1 cellular context compared by ENCODE assay signal in the genomic region with DNA sequence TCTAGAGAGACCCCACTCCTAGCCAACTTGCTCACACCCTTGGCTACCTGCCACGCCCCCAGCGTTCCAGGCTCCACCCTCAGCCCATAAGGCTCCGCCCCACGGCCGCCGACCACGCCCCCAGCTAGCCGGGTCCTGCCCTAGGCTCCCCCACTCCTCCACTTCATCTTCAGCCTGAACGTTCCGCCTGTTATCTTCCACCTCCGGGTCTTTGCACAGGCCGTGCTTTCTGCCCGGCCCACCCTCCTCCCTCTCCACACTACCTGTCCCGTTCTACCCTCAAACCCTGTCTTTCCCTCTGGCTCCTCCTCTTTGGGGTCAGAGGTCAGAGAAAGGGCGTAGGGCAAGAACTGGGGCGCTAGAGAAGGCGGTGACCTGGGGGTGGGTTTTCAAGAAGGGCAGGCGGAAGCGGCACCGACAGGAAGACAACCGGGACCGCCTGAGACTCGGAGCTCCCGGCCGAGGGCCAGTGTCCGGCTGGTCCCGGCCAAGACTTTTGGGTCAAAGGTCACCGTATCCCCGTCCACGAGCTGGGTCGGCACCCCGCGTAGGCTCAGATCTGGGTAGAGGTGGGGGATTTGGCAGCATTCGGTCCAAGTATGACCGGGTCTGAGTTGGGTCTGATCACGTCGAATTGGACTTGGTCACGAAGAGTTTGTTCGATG.
TF ChIP-seq lines count a peak whose summit lies in the region.

No MANE protein-coding gene starts in this region.

TF ChIP-seq in K562, 482 proteins besides CTCF, POLR2A, EP300 and RAD21 (continued from another document and continues in another):
- TF ChIP-seq, protein P1, sequence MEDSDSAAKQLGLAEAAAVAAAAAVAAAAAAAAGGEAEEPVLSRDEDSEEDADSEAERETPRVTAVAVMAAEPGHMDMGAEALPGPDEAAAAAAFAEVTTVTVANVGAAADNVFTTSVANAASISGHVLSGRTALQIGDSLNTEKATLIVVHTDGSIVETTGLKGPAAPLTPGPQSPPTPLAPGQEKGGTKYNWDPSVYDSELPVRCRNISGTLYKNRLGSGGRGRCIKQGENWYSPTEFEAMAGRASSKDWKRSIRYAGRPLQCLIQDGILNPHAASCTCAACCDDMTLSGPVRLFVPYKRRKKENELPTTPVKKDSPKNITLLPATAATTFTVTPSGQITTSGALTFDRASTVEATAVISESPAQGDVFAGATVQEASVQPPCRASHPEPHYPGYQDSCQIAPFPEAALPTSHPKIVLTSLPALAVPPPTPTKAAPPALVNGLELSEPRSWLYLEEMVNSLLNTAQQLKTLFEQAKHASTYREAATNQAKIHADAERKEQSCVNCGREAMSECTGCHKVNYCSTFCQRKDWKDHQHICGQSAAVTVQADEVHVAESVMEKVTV (CRISPR knock-in tag; IDR thresholded peaks at IDR 0.05), result no peak; the same call in 1 of the 2 replicates
- TF ChIP-seq, protein P2, sequence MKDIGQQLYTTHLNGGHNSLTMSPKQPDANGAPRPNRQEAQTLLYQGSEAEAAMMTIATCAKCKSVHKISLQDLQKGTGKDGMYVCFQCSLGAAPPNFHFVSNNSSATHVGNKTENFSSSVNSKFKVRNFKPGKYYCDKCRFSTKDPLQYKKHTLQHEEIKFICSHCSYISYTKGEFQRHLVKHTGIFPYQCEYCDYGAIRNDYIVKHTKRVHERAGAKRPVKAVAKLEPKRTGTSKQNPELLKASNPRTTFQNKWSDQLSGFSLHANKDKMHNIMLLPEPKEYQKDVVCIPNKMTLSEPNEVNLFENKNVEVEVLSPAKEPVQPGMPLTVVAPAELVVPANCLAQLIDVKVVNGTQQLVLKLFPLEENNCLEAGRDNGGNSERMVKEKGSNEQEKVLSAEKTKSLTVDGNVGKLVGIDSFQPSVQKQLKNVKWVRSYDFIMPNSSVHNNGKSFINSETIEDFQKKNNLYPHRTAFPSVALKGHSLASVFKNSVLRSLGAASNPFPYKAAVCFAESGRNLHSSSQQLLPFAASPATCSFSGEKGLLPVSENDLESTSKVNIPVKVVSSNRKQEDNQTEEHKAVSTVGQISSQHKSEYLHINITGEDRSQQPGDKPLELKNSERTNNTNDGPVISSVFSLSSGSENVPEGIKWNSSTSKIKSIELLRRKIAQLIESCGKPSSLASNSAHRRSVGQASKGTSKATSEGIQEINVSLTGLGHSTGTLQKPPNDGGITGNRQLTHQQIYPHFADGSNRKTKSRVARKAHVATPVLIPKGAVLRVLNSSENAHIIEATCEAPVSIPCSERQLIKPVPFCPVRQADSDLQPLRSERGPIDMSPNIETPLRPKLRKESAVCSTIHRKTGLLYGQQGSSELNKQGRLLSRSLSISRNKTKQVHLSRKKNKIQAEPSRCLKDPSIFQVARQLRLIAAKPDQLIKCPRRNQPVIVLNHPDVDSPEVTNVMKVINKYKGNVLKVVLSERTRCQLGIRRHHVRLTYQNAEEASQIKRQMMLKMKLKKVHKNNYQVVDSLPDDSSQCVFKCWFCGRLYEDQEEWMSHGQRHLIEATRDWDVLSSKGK (CRISPR knock-in tag; IDR thresholded peaks at IDR 0.05), result no peak
- TF ChIP-seq, protein P3, sequence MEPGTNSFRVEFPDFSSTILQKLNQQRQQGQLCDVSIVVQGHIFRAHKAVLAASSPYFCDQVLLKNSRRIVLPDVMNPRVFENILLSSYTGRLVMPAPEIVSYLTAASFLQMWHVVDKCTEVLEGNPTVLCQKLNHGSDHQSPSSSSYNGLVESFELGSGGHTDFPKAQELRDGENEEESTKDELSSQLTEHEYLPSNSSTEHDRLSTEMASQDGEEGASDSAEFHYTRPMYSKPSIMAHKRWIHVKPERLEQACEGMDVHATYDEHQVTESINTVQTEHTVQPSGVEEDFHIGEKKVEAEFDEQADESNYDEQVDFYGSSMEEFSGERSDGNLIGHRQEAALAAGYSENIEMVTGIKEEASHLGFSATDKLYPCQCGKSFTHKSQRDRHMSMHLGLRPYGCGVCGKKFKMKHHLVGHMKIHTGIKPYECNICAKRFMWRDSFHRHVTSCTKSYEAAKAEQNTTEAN (CRISPR knock-in tag; IDR thresholded peaks at IDR 0.05), result no peak
- TF ChIP-seq FOS (IDR thresholded peaks at IDR 0.05; ENCODE audit: extremely low read depth, insufficient read length) (no peak), CCAR2 (IDR thresholded peaks at IDR 0.05; ENCODE audit: low read depth, low read length) (no peak), SMARCE1 (IDR thresholded peaks at IDR 0.05) (peak; percentile 46; the same call in 1 of the 2 replicates), MTA3 (IDR thresholded peaks at IDR 0.05; ENCODE audit: borderline replicate concordance) (peak; percentile 95), TEAD2 (tag; IDR thresholded peaks at IDR 0.05) (no peak), ARHGAP35 (IDR thresholded peaks at IDR 0.05; ENCODE audit: partially characterized antibody) (no peak), GABPA (tag; conservative IDR thresholded peaks at IDR 0.05; ENCODE audit: low read depth) (peak; percentile 86), POU5F1 (IDR thresholded peaks at IDR 0.05; ENCODE audit: borderline replicate concordance, low read depth, low read length, partially characterized antibody) (no peak), KDM2B (CRISPR knock-in tag; IDR thresholded peaks at IDR 0.05) (no peak), ERF (CRISPR knock-in tag; IDR thresholded peaks at IDR 0.05) (no peak), MYNN (IDR thresholded peaks at IDR 0.05) (peak; percentile 64; the same call in 1 of the 2 replicates), MYNN (CRISPR knock-in tag; IDR thresholded peaks at IDR 0.05) (no peak), ZNF124 (CRISPR knock-in tag; IDR thresholded peaks at IDR 0.05) (no peak), NR2F6 (CRISPR knock-in tag; IDR thresholded peaks at IDR 0.05) (peak; percentile 76; the same call in 1 of the 2 replicates), CC2D1A (IDR thresholded peaks at IDR 0.05) (peak; percentile 71; the same call in 1 of the 2 replicates), MAFG (tag; conservative IDR thresholded peaks at IDR 0.05) (no peak), RBFOX2 (IDR thresholded peaks at IDR 0.05; ENCODE audit: low read depth, low read length) (peak; percentile 79), ZNF23 (CRISPR knock-in tag; IDR thresholded peaks at IDR 0.05) (no peak), POLR3A (IDR thresholded peaks at IDR 0.05; ENCODE audit: borderline replicate concordance, extremely low read depth, insufficient read depth, insufficient read length) (no peak), FOXK2 (conservative IDR thresholded peaks at IDR 0.05 in 1 of 2, IDR thresholded peaks at IDR 0.05 in 1 of 2; ENCODE audit: low read depth in 2 of 2) (peak; percentile 69 to 73; a peak in 3 of 4 replicates), DACH1 (IDR thresholded peaks at IDR 0.05; ENCODE audit: partially characterized antibody) (no peak), HLTF (IDR thresholded peaks at IDR 0.05) (peak; percentile 97), JUND (IDR thresholded peaks at IDR 0.05; ENCODE audit: borderline replicate concordance, low read depth, low read length) (peak; percentile 67; the same call in 1 of the 2 replicates), JUND (tag; IDR thresholded peaks at IDR 0.05; ENCODE audit: borderline replicate concordance, low read depth, low read length) (no peak), CTBP1 (IDR thresholded peaks at IDR 0.05; ENCODE audit: borderline replicate concordance) (peak; percentile 86), ZNF644 (tag; IDR thresholded peaks at IDR 0.05; ENCODE audit: low read depth) (no peak), MCM5 (IDR thresholded peaks at IDR 0.05; ENCODE audit: low read depth) (no peak)
- TF ChIP-seq, protein P4, sequence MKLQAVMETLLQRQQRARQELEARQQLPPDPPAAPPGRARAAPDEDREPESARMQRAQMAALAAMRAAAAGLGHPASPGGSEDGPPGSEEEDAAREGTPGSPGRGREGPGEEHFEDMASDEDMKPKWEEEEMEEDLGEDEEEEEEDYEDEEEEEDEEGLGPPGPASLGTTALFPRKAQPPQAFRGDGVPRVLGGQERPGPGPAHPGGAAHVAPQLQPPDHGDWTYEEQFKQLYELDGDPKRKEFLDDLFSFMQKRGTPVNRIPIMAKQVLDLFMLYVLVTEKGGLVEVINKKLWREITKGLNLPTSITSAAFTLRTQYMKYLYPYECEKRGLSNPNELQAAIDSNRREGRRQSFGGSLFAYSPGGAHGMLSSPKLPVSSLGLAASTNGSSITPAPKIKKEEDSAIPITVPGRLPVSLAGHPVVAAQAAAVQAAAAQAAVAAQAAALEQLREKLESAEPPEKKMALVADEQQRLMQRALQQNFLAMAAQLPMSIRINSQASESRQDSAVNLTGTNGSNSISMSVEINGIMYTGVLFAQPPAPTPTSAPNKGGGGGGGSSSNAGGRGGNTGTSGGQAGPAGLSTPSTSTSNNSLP (IDR thresholded peaks at IDR 0.05; ENCODE audit: borderline replicate concordance, low read depth, low read length), result no peak
- TF ChIP-seq, protein P5, sequence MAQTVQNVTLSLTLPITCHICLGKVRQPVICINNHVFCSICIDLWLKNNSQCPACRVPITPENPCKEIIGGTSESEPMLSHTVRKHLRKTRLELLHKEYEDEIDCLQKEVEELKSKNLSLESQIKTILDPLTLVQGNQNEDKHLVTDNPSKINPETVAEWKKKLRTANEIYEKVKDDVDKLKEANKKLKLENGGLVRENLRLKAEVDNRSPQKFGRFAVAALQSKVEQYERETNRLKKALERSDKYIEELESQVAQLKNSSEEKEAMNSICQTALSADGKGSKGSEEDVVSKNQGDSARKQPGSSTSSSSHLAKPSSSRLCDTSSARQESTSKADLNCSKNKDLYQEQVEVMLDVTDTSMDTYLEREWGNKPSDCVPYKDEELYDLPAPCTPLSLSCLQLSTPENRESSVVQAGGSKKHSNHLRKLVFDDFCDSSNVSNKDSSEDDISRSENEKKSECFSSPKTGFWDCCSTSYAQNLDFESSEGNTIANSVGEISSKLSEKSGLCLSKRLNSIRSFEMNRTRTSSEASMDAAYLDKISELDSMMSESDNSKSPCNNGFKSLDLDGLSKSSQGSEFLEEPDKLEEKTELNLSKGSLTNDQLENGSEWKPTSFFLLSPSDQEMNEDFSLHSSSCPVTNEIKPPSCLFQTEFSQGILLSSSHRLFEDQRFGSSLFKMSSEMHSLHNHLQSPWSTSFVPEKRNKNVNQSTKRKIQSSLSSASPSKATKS (CRISPR knock-in tag; IDR thresholded peaks at IDR 0.05), result no peak
- TF ChIP-seq, protein P6, sequence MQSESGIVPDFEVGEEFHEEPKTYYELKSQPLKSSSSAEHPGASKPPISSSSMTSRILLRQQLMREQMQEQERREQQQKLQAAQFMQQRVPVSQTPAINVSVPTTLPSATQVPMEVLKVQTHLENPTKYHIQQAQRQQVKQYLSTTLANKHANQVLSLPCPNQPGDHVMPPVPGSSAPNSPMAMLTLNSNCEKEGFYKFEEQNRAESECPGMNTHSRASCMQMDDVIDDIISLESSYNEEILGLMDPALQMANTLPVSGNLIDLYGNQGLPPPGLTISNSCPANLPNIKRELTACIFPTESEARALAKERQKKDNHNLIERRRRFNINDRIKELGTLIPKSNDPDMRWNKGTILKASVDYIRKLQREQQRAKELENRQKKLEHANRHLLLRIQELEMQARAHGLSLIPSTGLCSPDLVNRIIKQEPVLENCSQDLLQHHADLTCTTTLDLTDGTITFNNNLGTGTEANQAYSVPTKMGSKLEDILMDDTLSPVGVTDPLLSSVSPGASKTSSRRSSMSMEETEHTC (IDR thresholded peaks at IDR 0.05), result no peak
- TF ChIP-seq, protein P7, sequence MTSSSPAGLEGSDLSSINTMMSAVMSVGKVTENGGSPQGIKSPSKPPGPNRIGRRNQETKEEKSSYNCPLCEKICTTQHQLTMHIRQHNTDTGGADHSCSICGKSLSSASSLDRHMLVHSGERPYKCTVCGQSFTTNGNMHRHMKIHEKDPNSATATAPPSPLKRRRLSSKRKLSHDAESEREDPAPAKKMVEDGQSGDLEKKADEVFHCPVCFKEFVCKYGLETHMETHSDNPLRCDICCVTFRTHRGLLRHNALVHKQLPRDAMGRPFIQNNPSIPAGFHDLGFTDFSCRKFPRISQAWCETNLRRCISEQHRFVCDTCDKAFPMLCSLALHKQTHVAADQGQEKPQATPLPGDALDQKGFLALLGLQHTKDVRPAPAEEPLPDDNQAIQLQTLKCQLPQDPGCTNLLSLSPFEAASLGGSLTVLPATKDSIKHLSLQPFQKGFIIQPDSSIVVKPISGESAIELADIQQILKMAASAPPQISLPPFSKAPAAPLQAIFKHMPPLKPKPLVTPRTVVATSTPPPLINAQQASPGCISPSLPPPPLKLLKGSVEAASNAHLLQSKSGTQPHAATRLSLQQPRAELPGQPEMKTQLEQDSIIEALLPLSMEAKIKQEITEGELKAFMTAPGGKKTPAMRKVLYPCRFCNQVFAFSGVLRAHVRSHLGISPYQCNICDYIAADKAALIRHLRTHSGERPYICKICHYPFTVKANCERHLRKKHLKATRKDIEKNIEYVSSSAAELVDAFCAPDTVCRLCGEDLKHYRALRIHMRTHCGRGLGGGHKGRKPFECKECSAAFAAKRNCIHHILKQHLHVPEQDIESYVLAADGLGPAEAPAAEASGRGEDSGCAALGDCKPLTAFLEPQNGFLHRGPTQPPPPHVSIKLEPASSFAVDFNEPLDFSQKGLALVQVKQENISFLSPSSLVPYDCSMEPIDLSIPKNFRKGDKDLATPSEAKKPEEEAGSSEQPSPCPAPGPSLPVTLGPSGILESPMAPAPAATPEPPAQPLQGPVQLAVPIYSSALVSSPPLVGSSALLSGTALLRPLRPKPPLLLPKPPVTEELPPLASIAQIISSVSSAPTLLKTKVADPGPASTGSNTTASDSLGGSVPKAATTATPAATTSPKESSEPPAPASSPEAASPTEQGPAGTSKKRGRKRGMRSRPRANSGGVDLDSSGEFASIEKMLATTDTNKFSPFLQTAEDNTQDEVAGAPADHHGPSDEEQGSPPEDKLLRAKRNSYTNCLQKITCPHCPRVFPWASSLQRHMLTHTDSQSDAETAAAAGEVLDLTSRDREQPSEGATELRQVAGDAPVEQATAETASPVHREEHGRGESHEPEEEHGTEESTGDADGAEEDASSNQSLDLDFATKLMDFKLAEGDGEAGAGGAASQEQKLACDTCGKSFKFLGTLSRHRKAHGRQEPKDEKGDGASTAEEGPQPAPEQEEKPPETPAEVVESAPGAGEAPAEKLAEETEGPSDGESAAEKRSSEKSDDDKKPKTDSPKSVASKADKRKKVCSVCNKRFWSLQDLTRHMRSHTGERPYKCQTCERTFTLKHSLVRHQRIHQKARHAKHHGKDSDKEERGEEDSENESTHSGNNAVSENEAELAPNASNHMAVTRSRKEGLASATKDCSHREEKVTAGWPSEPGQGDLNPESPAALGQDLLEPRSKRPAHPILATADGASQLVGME (CRISPR knock-in tag; IDR thresholded peaks at IDR 0.05), result 0 out of 2 replicates have a peak, but pooled peaks have one; percentile 65
- TF ChIP-seq, protein P8, sequence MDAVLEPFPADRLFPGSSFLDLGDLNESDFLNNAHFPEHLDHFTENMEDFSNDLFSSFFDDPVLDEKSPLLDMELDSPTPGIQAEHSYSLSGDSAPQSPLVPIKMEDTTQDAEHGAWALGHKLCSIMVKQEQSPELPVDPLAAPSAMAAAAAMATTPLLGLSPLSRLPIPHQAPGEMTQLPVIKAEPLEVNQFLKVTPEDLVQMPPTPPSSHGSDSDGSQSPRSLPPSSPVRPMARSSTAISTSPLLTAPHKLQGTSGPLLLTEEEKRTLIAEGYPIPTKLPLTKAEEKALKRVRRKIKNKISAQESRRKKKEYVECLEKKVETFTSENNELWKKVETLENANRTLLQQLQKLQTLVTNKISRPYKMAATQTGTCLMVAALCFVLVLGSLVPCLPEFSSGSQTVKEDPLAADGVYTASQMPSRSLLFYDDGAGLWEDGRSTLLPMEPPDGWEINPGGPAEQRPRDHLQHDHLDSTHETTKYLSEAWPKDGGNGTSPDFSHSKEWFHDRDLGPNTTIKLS (IDR thresholded peaks at IDR 0.05; ENCODE audit: borderline replicate concordance, low read depth), result peak; percentile 73; the same call in 1 of the 2 replicates
